In the genomic region with DNA sequence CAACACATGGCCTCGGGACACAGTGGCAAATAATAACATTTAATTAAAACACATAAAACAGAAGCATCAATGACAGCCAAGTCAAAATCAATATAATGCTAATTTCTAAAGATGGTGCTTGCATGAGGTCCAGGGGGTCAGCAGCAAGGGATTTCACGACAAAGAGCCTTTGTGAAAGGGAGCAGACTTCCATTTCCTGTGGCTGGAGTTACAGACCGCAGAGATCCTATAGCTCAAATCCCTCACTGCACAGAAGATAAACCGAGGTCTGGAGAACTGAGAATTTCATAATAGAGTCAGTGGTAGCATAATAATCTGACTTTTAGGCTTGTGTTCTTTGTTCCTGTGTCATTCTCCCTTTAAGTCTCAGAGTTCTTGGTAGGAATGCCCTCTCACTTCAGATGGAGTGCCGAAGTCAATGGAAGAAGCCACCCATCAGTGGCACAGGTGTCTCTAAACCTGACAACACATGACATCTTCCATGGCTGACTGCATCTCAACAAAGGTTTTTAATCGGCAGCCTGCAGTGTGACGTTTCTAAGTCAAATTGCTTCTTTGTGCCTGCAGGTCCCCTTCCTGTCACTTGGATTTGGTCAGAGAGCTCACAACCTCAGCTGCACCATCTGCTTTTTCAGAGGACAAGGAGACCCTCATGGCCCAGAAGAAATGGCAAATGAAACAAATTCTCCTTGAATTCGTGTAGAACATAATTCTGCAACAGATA, we compare ENCODE assay signal across 15 cellular contexts.
"Had no signal": no experiment of that assay in that cellular context is flagged by ENCODE, and none has a peak within 500 bp of the region (broad histone marks: within the 10 kb centered on the region; RNA-seq: fewer than 3 reads in every experiment).

No MANE protein-coding gene starts in this region.

- H3K4me3 Mint-ChIP-seq: activated naive CD8-positive, alpha-beta T cell; brain; central memory CD8-positive, alpha-beta T cell; stimulated activated memory B cell treated with anti-CD40 and anti-IgM and Interleukin-4, amounts not matched to agents 10 μg/mL and 1 μg/mL and 100 μg/mL, for 72 hours had no signal

- H3K27ac ChIP-seq: hepatocyte, right atrium auricular region, skin epidermis, transverse colon had no signal

- H3K27me3 ChIP-seq: hepatocyte, right atrium auricular region, transverse colon had no signal

- H3K4me3 ChIP-seq: hepatocyte, right atrium auricular region, skin epidermis, transverse colon had no signal

- H3K27ac Mint-ChIP-seq: activated naive CD8-positive, alpha-beta T cell; stimulated activated memory B cell treated with anti-CD40 and anti-IgM and Interleukin-4, amounts not matched to agents 10 μg/mL and 1 μg/mL and 100 μg/mL, for 72 hours had no signal

- H3K4me1 Mint-ChIP-seq: central memory CD8-positive, alpha-beta T cell had no signal

- H3K36me3 Mint-ChIP-seq: brain had no signal

- DNase-seq: activated effector memory CD4-positive, alpha-beta T cell treated with Interleukin-2 at 50 U/mL for 16 hours; activated T-cell treated with anti-CD3 and anti-CD28 coated beads, Interleukin-2, amount 50 U/mL, for 1 hour; amygdala; cortex of kidney; effector CD8-positive, alpha-beta T cell; kidney glomerular epithelial cell; posterior cingulate gyrus; transverse colon had no signal

- H3K36me3 ChIP-seq: right atrium auricular region, transverse colon had no signal

- H3K9me3 ChIP-seq: right atrium auricular region, transverse colon had no signal
